In the genomic region with DNA sequence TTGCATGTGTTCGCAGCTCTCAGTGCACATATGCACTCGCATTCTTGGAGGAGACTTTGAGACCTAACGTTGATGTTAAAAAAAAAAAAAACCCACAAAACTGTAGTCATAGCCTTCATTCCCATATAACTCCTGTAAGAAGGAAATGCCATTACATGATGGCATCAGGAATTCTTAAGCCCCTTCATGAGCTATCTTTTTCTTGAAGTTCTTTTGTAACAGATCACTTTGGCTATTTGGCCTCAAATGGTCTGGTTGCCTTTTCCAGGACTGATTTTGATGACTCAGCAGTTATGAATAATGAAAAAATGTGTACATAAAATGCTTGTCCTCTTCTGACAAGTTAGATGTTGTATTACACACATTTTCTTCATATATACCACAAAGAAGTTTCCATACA, we compare ENCODE assay signal across 1 cellular context.
TF ChIP-seq lines count a peak whose summit lies in the region.

No MANE protein-coding gene starts in this region.

TF ChIP-seq in A549, 52 proteins besides CTCF, POLR2A, EP300 and RAD21:
- TF ChIP-seq HOXA7 (CRISPR knock-in tag; IDR thresholded peaks at IDR 0.05) (peak; percentile 31; the same call in 1 of the 2 replicates), MAFK (IDR thresholded peaks at IDR 0.05; ENCODE audit: partially characterized antibody) (peak; percentile 100), HDAC2 (IDR thresholded peaks at IDR 0.05) (no peak), CEBPB (IDR thresholded peaks at IDR 0.05) (0 out of 4 replicates have a peak, but pooled peaks of 1 of the 2 experiments have one; percentile 3), BHLHE40 (IDR thresholded peaks at IDR 0.05; ENCODE audit: low read depth, low read length) (no peak), FOXS1 (CRISPR knock-in tag; IDR thresholded peaks at IDR 0.05) (no peak), MAZ (IDR thresholded peaks at IDR 0.05; ENCODE audit: borderline replicate concordance, low read depth, low read length) (no peak), FOSL2 (IDR thresholded peaks at IDR 0.05) (no peak), FOSL2 (CRISPR knock-in tag; IDR thresholded peaks at IDR 0.05) (peak; percentile 73), ZSCAN20 (CRISPR knock-in tag; IDR thresholded peaks at IDR 0.05) (no peak), NPAS2 (CRISPR knock-in tag; IDR thresholded peaks at IDR 0.05; ENCODE audit: borderline replicate concordance) (no peak), KDM5A (IDR thresholded peaks at IDR 0.05) (no peak), HEYL (CRISPR knock-in tag; IDR thresholded peaks at IDR 0.05) (peak; percentile 57; the same call in 1 of the 2 replicates), CHD2 (IDR thresholded peaks at IDR 0.05; ENCODE audit: low read length, partially characterized antibody) (no peak), ZC3H11A (IDR thresholded peaks at IDR 0.05) (no peak), NFE2L2 (conservative IDR thresholded peaks at IDR 0.05; ENCODE audit: low read length) (peak; percentile 84)
- TF ChIP-seq, protein P1, sequence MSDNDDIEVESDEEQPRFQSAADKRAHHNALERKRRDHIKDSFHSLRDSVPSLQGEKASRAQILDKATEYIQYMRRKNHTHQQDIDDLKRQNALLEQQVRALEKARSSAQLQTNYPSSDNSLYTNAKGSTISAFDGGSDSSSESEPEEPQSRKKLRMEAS (IDR thresholded peaks at IDR 0.05) = peak; percentile 47; the same call in 1 of the 2 replicates
- TF ChIP-seq, protein P2, sequence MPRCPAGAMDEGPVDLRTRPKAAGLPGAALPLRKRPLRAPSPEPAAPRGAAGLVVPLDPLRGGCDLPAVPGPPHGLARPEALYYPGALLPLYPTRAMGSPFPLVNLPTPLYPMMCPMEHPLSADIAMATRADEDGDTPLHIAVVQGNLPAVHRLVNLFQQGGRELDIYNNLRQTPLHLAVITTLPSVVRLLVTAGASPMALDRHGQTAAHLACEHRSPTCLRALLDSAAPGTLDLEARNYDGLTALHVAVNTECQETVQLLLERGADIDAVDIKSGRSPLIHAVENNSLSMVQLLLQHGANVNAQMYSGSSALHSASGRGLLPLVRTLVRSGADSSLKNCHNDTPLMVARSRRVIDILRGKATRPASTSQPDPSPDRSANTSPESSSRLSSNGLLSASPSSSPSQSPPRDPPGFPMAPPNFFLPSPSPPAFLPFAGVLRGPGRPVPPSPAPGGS (IDR thresholded peaks at IDR 0.05) = no peak
